In the genomic region with DNA sequence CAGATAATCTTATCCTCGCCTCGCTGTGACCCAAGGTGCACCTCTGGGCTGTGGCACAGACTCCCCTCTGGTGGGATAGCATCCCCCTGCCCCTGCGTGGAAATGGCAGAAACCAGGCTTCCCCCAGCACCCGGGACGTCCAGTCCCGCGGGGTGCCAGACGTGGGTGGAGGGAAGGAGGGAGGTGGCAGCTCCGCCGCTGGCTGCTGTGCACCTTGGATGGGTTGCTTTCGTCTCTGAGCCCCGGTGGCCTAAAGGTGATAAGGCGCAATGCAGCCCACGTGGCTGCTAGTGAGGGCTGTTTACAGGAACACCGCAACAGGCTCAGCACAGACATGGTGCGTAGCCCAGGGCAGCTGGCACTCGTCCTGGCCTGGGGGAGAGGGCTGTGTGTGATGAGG, we compare ENCODE assay signal across 15 cellular contexts. TPM values are rescaled to one million over a fixed set of nuclear protein-coding genes. Genes with fewer than 3 reads are reported as not detected.
"Had no signal": no experiment of that assay in that cellular context is flagged by ENCODE, and none has a peak within 500 bp of the region (broad histone marks: within the 10 kb centered on the region; RNA-seq: fewer than 3 reads in every experiment).

No MANE protein-coding gene starts in this region.

- H2AFZ ChIP-seq: hepatocyte had no signal

- H3K36me3 Mint-ChIP-seq: naive thymus-derived CD8-positive, alpha-beta T cell; type B pancreatic cell had no signal

- FAIRE-seq: endothelial cell of umbilical vein, small intestine had no signal

- H3K4me3 ChIP-seq: coronary artery, hepatocyte, uterus had no signal

- H3K9me3 Mint-ChIP-seq: endodermal cell, type B pancreatic cell had no signal

- H3K4me1 Mint-ChIP-seq: endodermal cell had no signal

- H3K27me3 ChIP-seq: hepatocyte, uterus had no signal

- H3K27ac Mint-ChIP-seq: endodermal cell; naive thymus-derived CD8-positive, alpha-beta T cell; type B pancreatic cell had no signal

- H3K79me2 ChIP-seq: hepatocyte had no signal

- H3K36me3 ChIP-seq: uterus had no signal

- H3K27ac ChIP-seq: coronary artery, foreskin keratinocyte, hepatocyte, uterus had no signal

- H3K4me2 ChIP-seq: hepatocyte had no signal

- H3K4me3 Mint-ChIP-seq: endodermal cell; naive thymus-derived CD8-positive, alpha-beta T cell; type B pancreatic cell had no signal

- ATAC-seq: foreskin keratinocyte; naive thymus-derived CD8-positive, alpha-beta T cell had no signal

- H3K9me3 ChIP-seq: uterus had no signal

- DNase-seq: effector CD4-positive, alpha-beta T cell; endodermal cell; erythroblast; foreskin keratinocyte; kidney glomerular epithelial cell; naive thymus-derived CD8-positive, alpha-beta T cell; posterior cingulate gyrus; small intestine; stimulated activated CD4-positive, alpha-beta T cell treated with anti-CD3 and anti-CD28 coated beads, Interleukin-12 subunit alpha, Interleukin-12 subunit beta, amount 100 ng/mL, for 4 hours; stimulated activated naive CD4-positive, alpha-beta T cell treated with Interleukin-2 at 50 U/mL for 16 hours; uterus had no signal

RNA-seq across cellular contexts. Expression of gene PDGFA, which starts 13.6 kb away (rescaled TPM):
- polyA plus RNA-seq: naive thymus-derived CD8-positive, alpha-beta T cell had no signal
